Comparison of ENCODE assay signal across 32 cellular contexts in the genomic region with DNA sequence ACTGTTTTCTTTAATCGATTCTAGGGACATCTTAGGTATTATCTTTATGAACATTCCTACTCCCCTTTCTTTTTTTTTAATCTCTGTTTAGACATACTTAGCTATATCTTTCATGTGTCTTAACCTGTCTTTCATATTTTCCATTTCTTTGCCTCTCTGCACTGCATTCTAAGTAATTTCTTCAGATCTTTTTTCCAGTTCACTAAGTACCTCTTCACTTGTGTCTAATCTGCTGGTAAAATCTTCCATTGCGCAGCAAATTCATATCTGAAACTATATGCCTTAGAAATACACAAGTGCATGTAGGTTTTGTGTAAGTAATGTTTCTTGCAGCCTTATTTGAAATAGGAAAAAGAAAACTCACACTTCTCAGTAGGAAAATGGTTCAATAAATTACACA.
"Had no signal": no experiment of that assay in that cellular context is flagged by ENCODE, and none has a peak within 500 bp of the region (broad histone marks: within the 10 kb centered on the region; RNA-seq: fewer than 3 reads in every experiment).

No MANE protein-coding gene starts in this region.

- H3K27ac ChIP-seq: adrenal gland, body of pancreas, brain microvascular endothelial cell, breast epithelium, VCaP had no signal

- FAIRE-seq: astrocyte had no signal

- DNase-seq: activated B cell treated with CpG ODN at 0.5 μM for 24 hours; activated CD4-positive, alpha-beta memory T cell treated with anti-CD3 and anti-CD28 coated beads for 36 hours; activated CD4-positive, alpha-beta T cell treated with anti-CD3 and anti-CD28 coated beads for 4 hours; activated CD4-positive, alpha-beta T cell treated with anti-CD3 and anti-CD28 coated beads, Interleukin-2, amount 10 ng/mL, durations not matched to agents 24 days and 14 days; activated CD4-positive, alpha-beta T cell treated with anti-CD3 and anti-CD28 coated beads, Interleukin-2, amount 50 U/mL, for 1 hour; activated CD4-positive, alpha-beta T cell treated with anti-CD3 and anti-CD28 coated beads, Interleukin-2, amount 50 U/mL, for 4 hours; activated CD4-positive, CD25-positive, alpha-beta regulatory T cell treated with anti-CD3 and anti-CD28 coated beads, Interleukin-2, amount 50 U/mL, for 72 hours; activated CD8-positive, alpha-beta memory T cell treated with anti-CD3 and anti-CD28 coated beads, Interleukin-2, amount 50 U/mL, for 4 hours; activated CD8-positive, alpha-beta T cell treated with anti-CD3 and anti-CD28 coated beads for 36 hours; activated effector memory CD4-positive, alpha-beta T cell treated with anti-CD3 and anti-CD28 coated beads, Interleukin-2, amount 50 U/mL, for 16 hours; activated gamma-delta T cell treated with Interleukin-2 at 50 U/mL for 16 hours; activated naive CD4-positive, alpha-beta T cell; activated naive CD4-positive, alpha-beta T cell treated with anti-CD3 and anti-CD28 coated beads for 36 hours; activated naive CD4-positive, alpha-beta T cell treated with anti-CD3 and anti-CD28 coated beads, Interleukin-2, amount 50 U/mL, for 16 hours; activated naive CD8-positive, alpha-beta T cell treated with anti-CD3 and anti-CD28 coated beads for 36 hours; activated T-cell treated with anti-CD3 and anti-CD28 coated beads for 4 hours; activated T-cell treated with anti-CD3 and anti-CD28 coated beads, Interleukin-2, amount 50 U/mL, for 1 hour; activated T-cell treated with anti-CD3 and anti-CD28 coated beads, Interleukin-2, amount 50 U/mL, for 4 hours; activated T-cell treated with anti-CD3 and anti-CD28 coated beads, Interleukin-2, amount 50 U/mL, for 72 hours; adrenal gland; amniotic stem cell; aorta; body of pancreas; brain microvascular endothelial cell; central memory CD4-positive, alpha-beta T cell; T-helper 2 cell; T-helper 9 cell had no signal

- H3K36me3 ChIP-seq: adrenal gland, brain microvascular endothelial cell, breast epithelium had no signal

- H3K4me3 ChIP-seq: adrenal gland, body of pancreas, breast epithelium had no signal

- H3K27me3 ChIP-seq: adrenal gland, body of pancreas, brain microvascular endothelial cell, breast epithelium had no signal

- ATAC-seq: activated CD8-positive, alpha-beta T cell treated with anti-CD3 and anti-CD28 coated beads for 36 hours; activated naive CD4-positive, alpha-beta T cell treated with anti-CD3 and anti-CD28 coated beads, Interleukin-2, amount 50 U/mL, for 72 hours; activated T-cell treated with anti-CD3 and anti-CD28 coated beads, Interleukin-2, amount 50 U/mL, for 4 hours; activated T-cell treated with anti-CD3 and anti-CD28 coated beads, Interleukin-2, amount 50 U/mL, for 72 hours; activated T-helper 17 cell treated with anti-CD3 and anti-CD28 coated beads, Interleukin-2, amount 50 U/mL, for 72 hours; body of pancreas had no signal

- H3K9me3 ChIP-seq: adrenal gland, body of pancreas, breast epithelium had no signal

- H3K4me1 ChIP-seq: adrenal gland, breast epithelium had no signal
